In genomic region chr2:15817748-15818147, GRCh38 we compare ENCODE assay signal across 35 cellular contexts.
"Had no signal": no experiment of that assay in that cellular context is flagged by ENCODE, and none has a peak within 500 bp of the region (broad histone marks: within the 10 kb centered on the region; RNA-seq: fewer than 3 reads in every experiment).

No MANE protein-coding gene starts in this region.

- H3K27ac Mint-ChIP-seq: activated B cell treated with CpG ODN at 0.5 μM for 24 hours; activated CD4-positive, alpha-beta memory T cell treated with anti-CD3 and anti-CD28 coated beads for 36 hours; activated CD4-positive, alpha-beta T cell treated with anti-CD3 and anti-CD28 coated beads, Interleukin-2, amount 10 ng/mL, durations not matched to agents 24 days and 14 days; activated CD8-positive, alpha-beta T cell treated with anti-CD3 and anti-CD28 coated beads for 36 hours; activated naive CD4-positive, alpha-beta T cell treated with anti-CD3 and anti-CD28 coated beads for 36 hours; activated naive CD4-positive, alpha-beta T cell treated with anti-CD3 and anti-CD28 coated beads, Interleukin-2, amount 50 U/mL, for 72 hours; activated naive CD8-positive, alpha-beta T cell treated with anti-CD3 and anti-CD28 coated beads for 36 hours; activated T-cell treated with anti-CD3 and anti-CD28 coated beads, Interleukin-2, amount 50 U/mL, for 72 hours; activated T-helper 1 cell treated with anti-CD3 and anti-CD28 coated beads, Interleukin-12 subunit alpha, Interleukin-12 subunit beta, Interleukin-2, Interleukin-4 antibody, amounts not matched to agents 30 ng/mL and 10 ng/mL and 1 ng/mL, durations not matched to agents 14 hours and 24 hours and 36 hours; activated T-helper 17 cell treated with anti-CD3 and anti-CD28 coated beads, Interleukin-2, amount 50 U/mL, for 72 hours; T-helper 1 cell treated with Interleukin-12 subunit alpha and Interleukin-12 subunit beta and Interleukin-4 antibody, amounts not matched to agents 30 μg/mL and 1 μg/mL, for 36 hours; T-helper 2 cell treated with Interferon-gamma antibody and Interleukin-4, amounts not matched to agents 5 μg/mL and 100 μg/mL, for 36 hours had no signal

- H3K27ac ChIP-seq: adrenal gland, body of pancreas, brain microvascular endothelial cell, breast epithelium, VCaP had no signal

- H3K4me3 ChIP-seq: adrenal gland, body of pancreas, breast epithelium had no signal

- H3K9me3 Mint-ChIP-seq: activated B cell treated with CpG ODN at 0.5 μM for 24 hours; activated CD4-positive, alpha-beta memory T cell treated with anti-CD3 and anti-CD28 coated beads for 36 hours; activated CD4-positive, alpha-beta T cell treated with anti-CD3 and anti-CD28 coated beads, Interleukin-2, amount 10 ng/mL, durations not matched to agents 24 days and 14 days; activated CD8-positive, alpha-beta T cell treated with anti-CD3 and anti-CD28 coated beads for 36 hours; activated naive CD4-positive, alpha-beta T cell treated with anti-CD3 and anti-CD28 coated beads for 36 hours; activated naive CD4-positive, alpha-beta T cell treated with anti-CD3 and anti-CD28 coated beads, Interleukin-2, amount 50 U/mL, for 72 hours; activated naive CD8-positive, alpha-beta T cell treated with anti-CD3 and anti-CD28 coated beads for 36 hours; activated T-cell treated with anti-CD3 and anti-CD28 coated beads, Interleukin-2, amount 50 U/mL, for 4 hours; activated T-cell treated with anti-CD3 and anti-CD28 coated beads, Interleukin-2, amount 50 U/mL, for 72 hours; activated T-helper 1 cell treated with anti-CD3 and anti-CD28 coated beads, Interleukin-12 subunit alpha, Interleukin-12 subunit beta, Interleukin-2, Interleukin-4 antibody, amounts not matched to agents 30 ng/mL and 10 ng/mL and 1 ng/mL, durations not matched to agents 14 hours and 24 hours and 36 hours; activated T-helper 17 cell treated with anti-CD3 and anti-CD28 coated beads, Interleukin-2, amount 50 U/mL, for 72 hours; central memory CD8-positive, alpha-beta T cell; T-helper 1 cell treated with Interleukin-12 subunit alpha and Interleukin-12 subunit beta and Interleukin-4 antibody, amounts not matched to agents 30 μg/mL and 1 μg/mL, for 36 hours; T-helper 2 cell treated with Interferon-gamma antibody and Interleukin-4, amounts not matched to agents 5 μg/mL and 100 μg/mL, for 36 hours had no signal

- H3K36me3 ChIP-seq: adrenal gland, brain microvascular endothelial cell, breast epithelium had no signal

- H3K36me3 Mint-ChIP-seq: activated CD4-positive, alpha-beta memory T cell treated with anti-CD3 and anti-CD28 coated beads for 36 hours; activated naive CD4-positive, alpha-beta T cell treated with anti-CD3 and anti-CD28 coated beads, Interleukin-2, amount 50 U/mL, for 72 hours; activated naive CD8-positive, alpha-beta T cell treated with anti-CD3 and anti-CD28 coated beads for 36 hours had no signal

- H3K4me3 Mint-ChIP-seq: activated B cell treated with CpG ODN at 0.5 μM for 24 hours; activated CD4-positive, alpha-beta memory T cell treated with anti-CD3 and anti-CD28 coated beads for 36 hours; activated CD4-positive, alpha-beta T cell treated with anti-CD3 and anti-CD28 coated beads, Interleukin-2, amount 10 ng/mL, durations not matched to agents 24 days and 14 days; activated CD8-positive, alpha-beta T cell treated with anti-CD3 and anti-CD28 coated beads for 36 hours; activated naive CD4-positive, alpha-beta T cell treated with anti-CD3 and anti-CD28 coated beads for 36 hours; activated naive CD8-positive, alpha-beta T cell treated with anti-CD3 and anti-CD28 coated beads for 36 hours; activated T-cell treated with anti-CD3 and anti-CD28 coated beads, Interleukin-2, amount 50 U/mL, for 4 hours; activated T-cell treated with anti-CD3 and anti-CD28 coated beads, Interleukin-2, amount 50 U/mL, for 72 hours; activated T-helper 1 cell treated with anti-CD3 and anti-CD28 coated beads, Interleukin-12 subunit alpha, Interleukin-12 subunit beta, Interleukin-2, Interleukin-4 antibody, amounts not matched to agents 30 ng/mL and 10 ng/mL and 1 ng/mL, durations not matched to agents 14 hours and 24 hours and 36 hours; activated T-helper 17 cell treated with anti-CD3 and anti-CD28 coated beads, Interleukin-2, amount 50 U/mL, for 72 hours; central memory CD8-positive, alpha-beta T cell; T-helper 1 cell treated with Interleukin-12 subunit alpha and Interleukin-12 subunit beta and Interleukin-4 antibody, amounts not matched to agents 30 μg/mL and 1 μg/mL, for 36 hours; T-helper 2 cell treated with Interferon-gamma antibody and Interleukin-4, amounts not matched to agents 5 μg/mL and 100 μg/mL, for 36 hours had no signal

- H3K9me3 ChIP-seq: adrenal gland, body of pancreas, breast epithelium had no signal

- H3K4me1 ChIP-seq: adrenal gland, body of pancreas, breast epithelium had no signal

- H3K4me1 Mint-ChIP-seq: activated B cell treated with CpG ODN at 0.5 μM for 24 hours; activated CD4-positive, alpha-beta T cell treated with anti-CD3 and anti-CD28 coated beads, Interleukin-2, amount 10 ng/mL, durations not matched to agents 24 days and 14 days; activated naive CD8-positive, alpha-beta T cell treated with anti-CD3 and anti-CD28 coated beads for 36 hours; activated T-helper 17 cell treated with anti-CD3 and anti-CD28 coated beads, Interleukin-2, amount 50 U/mL, for 72 hours; central memory CD8-positive, alpha-beta T cell had no signal

- H3K27me3 ChIP-seq: adrenal gland, body of pancreas, brain microvascular endothelial cell, breast epithelium had no signal

- DNase-seq: activated B cell treated with CpG ODN at 0.5 μM for 24 hours; activated CD4-positive, alpha-beta memory T cell treated with anti-CD3 and anti-CD28 coated beads for 36 hours; activated CD4-positive, alpha-beta T cell treated with anti-CD3 and anti-CD28 coated beads for 4 hours; activated CD4-positive, alpha-beta T cell treated with anti-CD3 and anti-CD28 coated beads, Interleukin-2, amount 10 ng/mL, durations not matched to agents 24 days and 14 days; activated CD4-positive, alpha-beta T cell treated with anti-CD3 and anti-CD28 coated beads, Interleukin-2, amount 50 U/mL, for 1 hour; activated CD4-positive, alpha-beta T cell treated with anti-CD3 and anti-CD28 coated beads, Interleukin-2, amount 50 U/mL, for 4 hours; activated CD4-positive, CD25-positive, alpha-beta regulatory T cell treated with anti-CD3 and anti-CD28 coated beads, Interleukin-2, amount 50 U/mL, for 72 hours; activated CD8-positive, alpha-beta memory T cell treated with anti-CD3 and anti-CD28 coated beads, Interleukin-2, amount 50 U/mL, for 4 hours; activated CD8-positive, alpha-beta T cell treated with anti-CD3 and anti-CD28 coated beads for 36 hours; activated effector memory CD4-positive, alpha-beta T cell treated with anti-CD3 and anti-CD28 coated beads, Interleukin-2, amount 50 U/mL, for 16 hours; activated gamma-delta T cell treated with Interleukin-2 at 50 U/mL for 16 hours; activated naive CD4-positive, alpha-beta T cell; activated naive CD4-positive, alpha-beta T cell treated with anti-CD3 and anti-CD28 coated beads for 36 hours; activated naive CD4-positive, alpha-beta T cell treated with anti-CD3 and anti-CD28 coated beads, Interleukin-2, amount 50 U/mL, for 16 hours; activated naive CD8-positive, alpha-beta T cell treated with anti-CD3 and anti-CD28 coated beads for 36 hours; activated T-cell treated with anti-CD3 and anti-CD28 coated beads for 4 hours; activated T-cell treated with anti-CD3 and anti-CD28 coated beads, Interleukin-2, amount 50 U/mL, for 1 hour; activated T-cell treated with anti-CD3 and anti-CD28 coated beads, Interleukin-2, amount 50 U/mL, for 4 hours; activated T-cell treated with anti-CD3 and anti-CD28 coated beads, Interleukin-2, amount 50 U/mL, for 72 hours; adrenal gland; amniotic stem cell; aorta; body of pancreas; brain microvascular endothelial cell; T-helper 1 cell; T-helper 2 cell; T-helper 9 cell had no signal
